Comparison of ENCODE assay signal across 31 cellular contexts in genomic region chr14:69375182-69375581, GRCh38.
"Had no signal": no experiment of that assay in that cellular context is flagged by ENCODE, and none has a peak within 500 bp of the region (broad histone marks: within the 10 kb centered on the region; RNA-seq: fewer than 3 reads in every experiment).

No MANE protein-coding gene starts in this region.

- H3K27ac ChIP-seq: ascending aorta, cardiac muscle cell, WERI-Rb-1 had no signal

- H3K4me1 ChIP-seq: ascending aorta had no signal

- H3K9me3 ChIP-seq: ascending aorta had no signal

- FAIRE-seq: bronchial epithelial cell, TTC549 had no signal

- H3K27me3 ChIP-seq: ascending aorta, cardiac muscle cell had no signal

- ATAC-seq: activated CD8-positive, alpha-beta T cell treated with anti-CD3 and anti-CD28 coated beads for 36 hours; activated naive CD8-positive, alpha-beta T cell treated with anti-CD3 and anti-CD28 coated beads, Interleukin-2, amount 50 U/mL, for 24 hours; activated T-helper 17 cell treated with anti-CD3 and anti-CD28 coated beads, Interleukin-2, amount 50 U/mL, for 72 hours; WTC11 had no signal

- H3K4me3 ChIP-seq: ascending aorta, cardiac muscle cell had no signal

- DNase-seq: activated CD4-positive, alpha-beta memory T cell treated with anti-CD3 and anti-CD28 coated beads for 36 hours; activated CD4-positive, alpha-beta T cell treated with anti-CD3 and anti-CD28 coated beads for 4 hours; activated CD4-positive, alpha-beta T cell treated with anti-CD3 and anti-CD28 coated beads, Interleukin-2, amount 10 ng/mL, durations not matched to agents 24 days and 14 days; activated CD4-positive, alpha-beta T cell treated with anti-CD3 and anti-CD28 coated beads, Interleukin-2, amount 50 U/mL, for 1 hour; activated CD4-positive, alpha-beta T cell treated with anti-CD3 and anti-CD28 coated beads, Interleukin-2, amount 50 U/mL, for 4 hours; activated CD4-positive, CD25-positive, alpha-beta regulatory T cell; activated CD4-positive, CD25-positive, alpha-beta regulatory T cell treated with anti-CD3 and anti-CD28 coated beads, Interleukin-2, amount 50 U/mL, for 72 hours; activated CD8-positive, alpha-beta memory T cell treated with anti-CD3 and anti-CD28 coated beads, Interleukin-2, amount 50 U/mL, for 4 hours; activated CD8-positive, alpha-beta T cell treated with anti-CD3 and anti-CD28 coated beads for 36 hours; activated effector memory CD4-positive, alpha-beta T cell treated with anti-CD3 and anti-CD28 coated beads, Interleukin-2, amount 50 U/mL, for 16 hours; activated naive CD4-positive, alpha-beta T cell treated with anti-CD3 and anti-CD28 coated beads, Interleukin-2, amount 10 ng/mL, durations not matched to agents 7 days and 5 days; activated naive CD4-positive, alpha-beta T cell treated with Interleukin-2 at 50 U/mL for 16 hours; activated naive CD8-positive, alpha-beta T cell treated with anti-CD3 and anti-CD28 coated beads, Interleukin-2, amount 10 ng/mL, durations not matched to agents 7 days and 5 days; activated naive CD8-positive, alpha-beta T cell treated with anti-CD3 and anti-CD28 coated beads, Interleukin-2, amount 50 U/mL, for 24 hours; activated T-cell treated with anti-CD3 and anti-CD28 coated beads for 4 hours; activated T-cell treated with anti-CD3 and anti-CD28 coated beads, Interleukin-2, amount 50 U/mL, for 1 hour; activated T-cell treated with anti-CD3 and anti-CD28 coated beads, Interleukin-2, amount 50 U/mL, for 48 hours; amygdala; anterior cingulate cortex; caudate nucleus; cerebellar nuclear complex; T-helper 1 cell; T-helper 2 cell; T-helper 9 cell; WERI-Rb-1 had no signal
